Comparison of ENCODE assay signal across 34 cellular contexts in the genomic region with DNA sequence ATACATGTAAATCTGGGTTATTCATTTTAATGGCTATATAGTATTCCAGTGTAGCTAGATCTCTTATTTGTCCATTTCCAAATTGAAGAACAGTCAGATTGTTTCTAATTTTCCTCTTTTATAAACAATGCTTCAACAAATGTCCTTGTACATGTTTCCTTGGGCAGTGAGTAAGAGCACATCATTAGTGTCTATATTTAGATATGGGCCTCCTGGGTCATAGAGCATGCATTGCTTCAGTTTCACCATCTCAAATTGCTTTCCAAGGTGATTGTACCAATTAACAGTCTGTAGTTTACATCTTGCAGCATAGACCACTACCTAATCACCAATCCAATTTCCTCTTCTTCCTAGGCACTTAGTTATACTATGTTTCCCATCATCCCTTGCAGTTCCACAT.
"Had no signal": no experiment of that assay in that cellular context is flagged by ENCODE, and none has a peak within 500 bp of the region (broad histone marks: within the 10 kb centered on the region; RNA-seq: fewer than 3 reads in every experiment).

No MANE protein-coding gene starts in this region.

- H3K27ac Mint-ChIP-seq: activated CD4-positive, alpha-beta memory T cell treated with anti-CD3 and anti-CD28 coated beads for 36 hours; activated CD4-positive, alpha-beta T cell treated with anti-CD3 and anti-CD28 coated beads for 36 hours; activated CD4-positive, alpha-beta T cell treated with anti-CD3 and anti-CD28 coated beads, Interleukin-2, amount 10 ng/mL, durations not matched to agents 24 days and 14 days; activated CD8-positive, alpha-beta memory T cell treated with anti-CD3 and anti-CD28 coated beads, Interleukin-2, amount 10 ng/mL, durations not matched to agents 7 days and 5 days; activated CD8-positive, alpha-beta T cell treated with anti-CD3 and anti-CD28 coated beads, Interleukin-2, amount 10 ng/mL, durations not matched to agents 7 days and 5 days; activated naive CD4-positive, alpha-beta T cell treated with anti-CD3 and anti-CD28 coated beads for 36 hours; activated naive CD4-positive, alpha-beta T cell treated with anti-CD3 and anti-CD28 coated beads, Interleukin-2, amount 50 U/mL, for 24 hours; activated naive CD8-positive, alpha-beta T cell treated with anti-CD3 and anti-CD28 coated beads for 36 hours; activated naive CD8-positive, alpha-beta T cell treated with anti-CD3 and anti-CD28 coated beads, Interleukin-2, amount 50 U/mL, for 24 hours; activated T-helper 1 cell treated with anti-CD3 and anti-CD28 coated beads, Interleukin-12 subunit alpha, Interleukin-12 subunit beta, Interleukin-2, Interleukin-4 antibody, amounts not matched to agents 30 ng/mL and 10 ng/mL and 1 ng/mL, durations not matched to agents 14 hours and 24 hours and 36 hours; activated T-helper 2 cell treated with anti-CD3 and anti-CD28 coated beads, Interferon-gamma antibody, Interleukin-2, Interleukin-4, amounts not matched to agents 10 μg/mL and 5 μg/mL and 100 μg/mL, durations not matched to agents 14 hours and 24 hours and 36 hours had no signal

- FAIRE-seq: endometrium, endothelial cell of umbilical vein had no signal

- H3K9me3 Mint-ChIP-seq: activated CD4-positive, alpha-beta memory T cell treated with anti-CD3 and anti-CD28 coated beads for 36 hours; activated CD4-positive, alpha-beta T cell treated with anti-CD3 and anti-CD28 coated beads, Interleukin-2, amount 10 ng/mL, durations not matched to agents 24 days and 14 days; activated naive CD4-positive, alpha-beta T cell treated with anti-CD3 and anti-CD28 coated beads for 36 hours; activated naive CD4-positive, alpha-beta T cell treated with anti-CD3 and anti-CD28 coated beads, Interleukin-2, amount 50 U/mL, for 24 hours; activated naive CD8-positive, alpha-beta T cell treated with anti-CD3 and anti-CD28 coated beads for 36 hours; activated naive CD8-positive, alpha-beta T cell treated with anti-CD3 and anti-CD28 coated beads, Interleukin-2, amount 50 U/mL, for 24 hours; activated T-helper 1 cell treated with anti-CD3 and anti-CD28 coated beads, Interleukin-12 subunit alpha, Interleukin-12 subunit beta, Interleukin-2, Interleukin-4 antibody, amounts not matched to agents 30 ng/mL and 10 ng/mL and 1 ng/mL, durations not matched to agents 14 hours and 24 hours and 36 hours; activated T-helper 2 cell treated with anti-CD3 and anti-CD28 coated beads, Interferon-gamma antibody, Interleukin-2, Interleukin-4, amounts not matched to agents 10 μg/mL and 5 μg/mL and 100 μg/mL, durations not matched to agents 14 hours and 24 hours and 36 hours had no signal

- H3K4me1 ChIP-seq: adrenal gland, colonic mucosa, gastroesophageal sphincter had no signal

- H3K27me3 ChIP-seq: adrenal gland, body of pancreas, esophagus squamous epithelium, gastroesophageal sphincter, heart right ventricle, hepatocyte had no signal

- H3K4me3 ChIP-seq: adrenal gland, body of pancreas, colonic mucosa, esophagus squamous epithelium, gastroesophageal sphincter, heart right ventricle, hepatocyte had no signal

- DNase-seq: activated CD4-positive, alpha-beta memory T cell treated with anti-CD3 and anti-CD28 coated beads for 36 hours; activated CD4-positive, alpha-beta T cell treated with anti-CD3 and anti-CD28 coated beads for 36 hours; activated CD4-positive, alpha-beta T cell treated with anti-CD3 and anti-CD28 coated beads, Interleukin-2, amount 10 ng/mL, durations not matched to agents 24 days and 14 days; activated CD4-positive, CD25-positive, alpha-beta regulatory T cell; activated CD4-positive, CD25-positive, alpha-beta regulatory T cell treated with anti-CD3 and anti-CD28 coated beads, Interleukin-2, amount 50 U/mL, for 72 hours; activated CD8-positive, alpha-beta memory T cell treated with anti-CD3 and anti-CD28 coated beads, Interleukin-2, amount 10 ng/mL, durations not matched to agents 7 days and 5 days; activated CD8-positive, alpha-beta memory T cell treated with anti-CD3 and anti-CD28 coated beads, Interleukin-2, amount 50 U/mL, for 4 hours; activated CD8-positive, alpha-beta T cell treated with anti-CD3 and anti-CD28 coated beads, Interleukin-2, amount 10 ng/mL, durations not matched to agents 7 days and 5 days; activated effector memory CD4-positive, alpha-beta T cell treated with anti-CD3 and anti-CD28 coated beads, Interleukin-2, amount 50 U/mL, for 16 hours; activated naive CD4-positive, alpha-beta T cell treated with anti-CD3 and anti-CD28 coated beads for 36 hours; activated naive CD8-positive, alpha-beta T cell treated with anti-CD3 and anti-CD28 coated beads for 36 hours; activated naive CD8-positive, alpha-beta T cell treated with anti-CD3 and anti-CD28 coated beads, Interleukin-2, amount 50 U/mL, for 24 hours; activated T-cell treated with anti-CD3 and anti-CD28 coated beads, Interleukin-2, amount 50 U/mL, for 1 hour; activated T-cell treated with anti-CD3 and anti-CD28 coated beads, Interleukin-2, amount 50 U/mL, for 48 hours; adrenal gland; amygdala; aorta; body of pancreas; central memory CD4-positive, alpha-beta T cell; cerebellar nuclear complex; colonic mucosa; effector CD8-positive, alpha-beta T cell; esophagus squamous epithelium; foreskin melanocyte; heart right ventricle; T-helper 2 cell had no signal

- H3K27ac ChIP-seq: adrenal gland, body of pancreas, colonic mucosa, epithelial cell of prostate, esophagus squamous epithelium, gastroesophageal sphincter, heart right ventricle, hepatocyte had no signal

- H3K9me3 ChIP-seq: adrenal gland, body of pancreas, colonic mucosa, esophagus squamous epithelium, gastroesophageal sphincter, heart right ventricle had no signal

- H2AFZ ChIP-seq: hepatocyte had no signal

- H3K4me3 Mint-ChIP-seq: activated CD4-positive, alpha-beta memory T cell treated with anti-CD3 and anti-CD28 coated beads for 36 hours; activated CD4-positive, alpha-beta T cell treated with anti-CD3 and anti-CD28 coated beads for 36 hours; activated CD4-positive, alpha-beta T cell treated with anti-CD3 and anti-CD28 coated beads, Interleukin-2, amount 10 ng/mL, durations not matched to agents 24 days and 14 days; activated CD8-positive, alpha-beta memory T cell treated with anti-CD3 and anti-CD28 coated beads, Interleukin-2, amount 10 ng/mL, durations not matched to agents 7 days and 5 days; activated CD8-positive, alpha-beta T cell treated with anti-CD3 and anti-CD28 coated beads, Interleukin-2, amount 10 ng/mL, durations not matched to agents 7 days and 5 days; activated naive CD4-positive, alpha-beta T cell treated with anti-CD3 and anti-CD28 coated beads for 36 hours; activated naive CD4-positive, alpha-beta T cell treated with anti-CD3 and anti-CD28 coated beads, Interleukin-2, amount 50 U/mL, for 24 hours; activated naive CD8-positive, alpha-beta T cell treated with anti-CD3 and anti-CD28 coated beads for 36 hours; activated naive CD8-positive, alpha-beta T cell treated with anti-CD3 and anti-CD28 coated beads, Interleukin-2, amount 50 U/mL, for 24 hours; activated T-helper 1 cell treated with anti-CD3 and anti-CD28 coated beads, Interleukin-12 subunit alpha, Interleukin-12 subunit beta, Interleukin-2, Interleukin-4 antibody, amounts not matched to agents 30 ng/mL and 10 ng/mL and 1 ng/mL, durations not matched to agents 14 hours and 24 hours and 36 hours had no signal

- H3K4me1 Mint-ChIP-seq: activated CD4-positive, alpha-beta T cell treated with anti-CD3 and anti-CD28 coated beads for 36 hours; activated CD4-positive, alpha-beta T cell treated with anti-CD3 and anti-CD28 coated beads, Interleukin-2, amount 10 ng/mL, durations not matched to agents 24 days and 14 days; activated CD8-positive, alpha-beta memory T cell treated with anti-CD3 and anti-CD28 coated beads, Interleukin-2, amount 10 ng/mL, durations not matched to agents 7 days and 5 days; activated naive CD8-positive, alpha-beta T cell treated with anti-CD3 and anti-CD28 coated beads for 36 hours; activated naive CD8-positive, alpha-beta T cell treated with anti-CD3 and anti-CD28 coated beads, Interleukin-2, amount 50 U/mL, for 24 hours had no signal

- H3K36me3 Mint-ChIP-seq: activated CD4-positive, alpha-beta memory T cell treated with anti-CD3 and anti-CD28 coated beads for 36 hours had no signal

- H3K27me3 Mint-ChIP-seq: activated CD4-positive, alpha-beta memory T cell treated with anti-CD3 and anti-CD28 coated beads for 36 hours; activated CD4-positive, alpha-beta T cell treated with anti-CD3 and anti-CD28 coated beads for 36 hours; activated CD8-positive, alpha-beta memory T cell treated with anti-CD3 and anti-CD28 coated beads, Interleukin-2, amount 10 ng/mL, durations not matched to agents 7 days and 5 days; activated naive CD4-positive, alpha-beta T cell treated with anti-CD3 and anti-CD28 coated beads, Interleukin-2, amount 50 U/mL, for 24 hours; activated naive CD8-positive, alpha-beta T cell treated with anti-CD3 and anti-CD28 coated beads for 36 hours; activated naive CD8-positive, alpha-beta T cell treated with anti-CD3 and anti-CD28 coated beads, Interleukin-2, amount 50 U/mL, for 24 hours had no signal

- H3K36me3 ChIP-seq: adrenal gland, colonic mucosa, esophagus squamous epithelium, gastroesophageal sphincter, heart right ventricle had no signal

- H3K4me2 ChIP-seq: hepatocyte had no signal
